11 cellular contexts compared by ENCODE assay signal in the genomic region with DNA sequence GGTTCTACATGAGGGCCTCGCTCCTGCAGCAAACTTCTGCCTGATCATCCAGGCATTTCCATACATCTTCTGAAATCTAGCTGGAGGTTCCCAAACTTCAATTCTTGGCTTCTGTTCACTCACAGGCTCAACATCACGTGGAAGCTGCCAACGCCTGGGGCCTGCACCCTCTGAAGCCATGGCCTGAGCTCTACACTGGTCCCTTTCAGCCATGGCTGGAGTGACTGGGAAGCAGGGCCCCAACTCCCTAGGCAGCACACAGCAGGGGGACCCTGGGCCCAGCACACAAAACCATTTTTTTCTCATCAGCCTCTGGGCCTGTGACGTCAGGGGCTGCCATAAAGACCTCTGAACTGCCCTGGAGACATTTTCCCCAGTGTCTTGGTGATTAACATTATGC.
"Had no signal": no experiment of that assay in that cellular context is flagged by ENCODE, and none has a peak within 500 bp of the region (broad histone marks: within the 10 kb centered on the region; RNA-seq: fewer than 3 reads in every experiment).

No MANE protein-coding gene starts in this region.

- ATAC-seq: GM23338, HCT116 had no signal

- H3K4me2 ChIP-seq: GM23338 had no signal

- H3K27ac ChIP-seq: GM23248 had no signal

- H2AFZ ChIP-seq: GM23248, GM23338 had no signal

- DNase-seq: GM23248, GOT3, H7, H9, HCEC 1CT, HFFc6 had no signal

- H3K36me3 ChIP-seq: HAP-1 had no signal

- FAIRE-seq: H1, H54 had no signal

- H3K4me3 ChIP-seq: GM23248, GM23338, HAP-1 had no signal

- H3K4me1 ChIP-seq: HAP-1 had no signal

- H3K9ac ChIP-seq: GM23248 had no signal

- H3K9me3 ChIP-seq: HAP-1 had no signal
